Comparison of ENCODE assay signal across 10 cellular contexts in genomic region chr10:128049226-128050010, GRCh38.
A peak's percentile ranks its signal among the peaks of the same experiment; 100 is the strongest.
DNase-seq lines count a peak whose midpoint lies in the region; ATAC-seq and FAIRE-seq lines count a peak whose summit lies in the region.
"Had no signal": no experiment of that assay in that cellular context is flagged by ENCODE, and none has a peak within 500 bp of the region (broad histone marks: within the 10 kb centered on the region; RNA-seq: fewer than 3 reads in every experiment).

No MANE protein-coding gene starts in this region.

- H3K27me3 Mint-ChIP-seq in activated CD4-positive, alpha-beta T cell treated with anti-CD3 and anti-CD28 coated beads, Interleukin-2, amount 10 ng/mL, durations not matched to agents 24 days and 14 days = no peaks in the 10 kb centered on the region
- H3K27me3 Mint-ChIP-seq in T-cell = no peaks in the 10 kb centered on the region
- no peaks in the 10 kb centered on the region for H3K27me3 Mint-ChIP-seq in stimulated activated memory B cell treated with anti-CD40 and anti-IgM and Interleukin-4, amounts not matched to agents 10 μg/mL and 1 μg/mL and 100 μg/mL, for 72 hours

- CTCF ChIA-PET in T-cell (lab: Charles Lee) = interaction anchor here (0.6 to 4.1 kb wide), 10 partner anchors 13 to 144 kb away, joined by 3 to 15 read pairs (median 8); no protein-coding TSS in a partner anchor

- no peak for DNase-seq in activated CD4-positive, alpha-beta T cell treated with anti-CD3 and anti-CD28 coated beads, Interleukin-2, amount 10 ng/mL, durations not matched to agents 24 days and 14 days
- no peak for DNase-seq in activated CD4-positive, alpha-beta T cell treated with anti-CD3 and anti-CD28 coated beads for 4 hours
- DNase-seq in T-cell = no peak
- no peak for DNase-seq in epithelial cell of prostate (ENCODE audit: low read depth, low spot score)
- no peak for DNase-seq in NCI-H2029 treated with DMSO at 0.1 percent for 48 hours (lab: John Stamatoyannopoulos, UW)
- no peak for DNase-seq in stimulated activated CD4-positive, alpha-beta T cell treated with anti-CD3 and anti-CD28 coated beads, Interleukin-4, amount 100 ng/mL, for 24 hours
- DNase-seq in GM19239 (ENCODE audit: insufficient read length, low spot score) = no peak
- DNase-seq: RPMI8226 had no signal

- POLR2A ChIA-PET in T-cell (lab: Charles Lee) = interaction anchor here (0.6 to 3.7 kb wide), 4 partner anchors 9 to 116 kb away, joined by 3 to 62 read pairs (median 13); no protein-coding TSS in a partner anchor

- peaks cover 44% of the 10 kb centered on the region for H3K36me3 Mint-ChIP-seq in activated CD4-positive, alpha-beta T cell treated with anti-CD3 and anti-CD28 coated beads, Interleukin-2, amount 10 ng/mL, durations not matched to agents 24 days and 14 days (ENCODE audit: low read depth)
- peaks cover 33% of the 10 kb centered on the region for H3K36me3 Mint-ChIP-seq in T-cell
- peaks cover 24% of the 10 kb centered on the region for H3K36me3 Mint-ChIP-seq in stimulated activated memory B cell treated with anti-CD40 and anti-IgM and Interleukin-4, amounts not matched to agents 10 μg/mL and 1 μg/mL and 100 μg/mL, for 72 hours

- H3K27ac Mint-ChIP-seq in activated CD4-positive, alpha-beta T cell treated with anti-CD3 and anti-CD28 coated beads, Interleukin-2, amount 10 ng/mL, durations not matched to agents 24 days and 14 days = peak overlapping the region; percentile 90
- H3K27ac Mint-ChIP-seq in T-cell = peak overlapping the region in 1 of 2 donors; percentile 92
- no peak overlapping the region for H3K27ac Mint-ChIP-seq in stimulated activated memory B cell treated with anti-CD40 and anti-IgM and Interleukin-4, amounts not matched to agents 10 μg/mL and 1 μg/mL and 100 μg/mL, for 72 hours

- H3K27ac ChIP-seq in epithelial cell of prostate = peak overlapping the region; percentile 98
- H3K27ac ChIP-seq: A549 had no signal

- no peak for FAIRE-seq in GM19239 (lab: Jason Lieb, UNC)
- FAIRE-seq: A549 had no signal

- no peak for ATAC-seq in T-cell (replicated peaks in 1 of 4)
- ATAC-seq in stimulated activated memory B cell treated with anti-CD40 and anti-IgM and Interleukin-4, amounts not matched to agents 10 μg/mL and 1 μg/mL and 100 μg/mL, for 72 hours = no peak
- ATAC-seq: A549 had no signal

- intact Hi-C loops in activated CD4-positive, alpha-beta T cell treated with anti-CD3 and anti-CD28 coated beads, Interleukin-2, amount 10 ng/mL, durations not matched to agents 24 days and 14 days (cut with micrococcal nuclease) = no loop called here

- H3K9me3 Mint-ChIP-seq in activated CD4-positive, alpha-beta T cell treated with anti-CD3 and anti-CD28 coated beads, Interleukin-2, amount 10 ng/mL, durations not matched to agents 24 days and 14 days = no peaks in the 10 kb centered on the region
- H3K9me3 Mint-ChIP-seq in T-cell = no peaks in the 10 kb centered on the region
- H3K9me3 Mint-ChIP-seq in stimulated activated memory B cell treated with anti-CD40 and anti-IgM and Interleukin-4, amounts not matched to agents 10 μg/mL and 1 μg/mL and 100 μg/mL, for 72 hours = peaks cover 3% of the 10 kb centered on the region

- peak overlapping the region; percentile 86 for H3K4me3 Mint-ChIP-seq in activated CD4-positive, alpha-beta T cell treated with anti-CD3 and anti-CD28 coated beads, Interleukin-2, amount 10 ng/mL, durations not matched to agents 24 days and 14 days
- peak overlapping the region; percentile 84 to 95 (median 93) for H3K4me3 Mint-ChIP-seq in T-cell
- peak overlapping the region; percentile 87 for H3K4me3 Mint-ChIP-seq in stimulated activated memory B cell treated with anti-CD40 and anti-IgM and Interleukin-4, amounts not matched to agents 10 μg/mL and 1 μg/mL and 100 μg/mL, for 72 hours

- H3K4me1 Mint-ChIP-seq in activated CD4-positive, alpha-beta T cell treated with anti-CD3 and anti-CD28 coated beads, Interleukin-2, amount 10 ng/mL, durations not matched to agents 24 days and 14 days = peaks cover 48% of the 10 kb centered on the region
- peaks cover 64 to 79% (median 66%) of the 10 kb centered on the region in 3 donors for H3K4me1 Mint-ChIP-seq in T-cell
- peaks cover 62% of the 10 kb centered on the region for H3K4me1 Mint-ChIP-seq in stimulated activated memory B cell treated with anti-CD40 and anti-IgM and Interleukin-4, amounts not matched to agents 10 μg/mL and 1 μg/mL and 100 μg/mL, for 72 hours
